In the genomic region with DNA sequence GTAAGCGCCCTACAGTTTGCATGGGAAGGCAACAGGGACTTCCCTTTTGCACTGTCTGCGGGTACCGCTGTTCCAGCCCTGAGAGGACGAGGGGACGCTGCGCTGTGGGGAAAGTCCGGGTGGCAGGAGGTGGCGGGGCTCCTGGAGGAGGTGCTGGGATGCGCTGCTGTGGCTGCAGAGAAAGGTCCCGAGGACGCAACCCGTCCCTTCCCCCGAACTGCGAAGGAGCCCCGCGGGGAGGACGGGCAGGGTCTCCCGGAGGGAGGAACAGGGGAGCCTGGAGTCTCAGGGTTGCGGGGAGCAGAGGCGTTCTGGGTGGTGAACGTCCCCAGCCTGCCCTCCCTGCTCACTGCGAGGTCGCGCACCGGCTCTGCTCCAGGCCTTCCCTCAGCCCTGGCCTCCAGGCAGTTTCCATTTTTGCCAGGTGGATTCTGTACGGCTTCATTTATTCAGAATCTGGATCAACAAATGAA, we compare ENCODE assay signal across 1 cellular context.
A peak's percentile ranks its signal among the peaks of the same experiment; 100 is the strongest.
TF ChIP-seq lines count a peak whose summit lies in the region.

No MANE protein-coding gene starts in this region.

TF ChIP-seq in GM12878, 131 proteins besides CTCF, POLR2A, EP300 and RAD21 (continued from another document):
- no peak for TF ChIP-seq SMC3 (IDR thresholded peaks at IDR 0.05; ENCODE audit: borderline replicate concordance, low read length)
- no peak for TF ChIP-seq NBN (IDR thresholded peaks at IDR 0.05)
- no peak for TF ChIP-seq ATF7 (IDR thresholded peaks at IDR 0.05; ENCODE audit: low read depth)
- peak; percentile 62 for TF ChIP-seq IKZF1 (conservative IDR thresholded peaks at IDR 0.05)
- TF ChIP-seq SPI1 (IDR thresholded peaks at IDR 0.05; ENCODE audit: borderline replicate concordance, insufficient read depth, low read depth, low read length) = peak; percentile 48; the same call in 1 of the 2 replicates
- no peak for TF ChIP-seq ZNF274 (IDR thresholded peaks at IDR 0.05; ENCODE audit: insufficient read depth, insufficient read length)
- TF ChIP-seq RUNX3 (IDR thresholded peaks at IDR 0.05; ENCODE audit: low read length) = 0 out of 2 replicates have a peak, but pooled peaks have one; percentile 30
- TF ChIP-seq, protein P1, sequence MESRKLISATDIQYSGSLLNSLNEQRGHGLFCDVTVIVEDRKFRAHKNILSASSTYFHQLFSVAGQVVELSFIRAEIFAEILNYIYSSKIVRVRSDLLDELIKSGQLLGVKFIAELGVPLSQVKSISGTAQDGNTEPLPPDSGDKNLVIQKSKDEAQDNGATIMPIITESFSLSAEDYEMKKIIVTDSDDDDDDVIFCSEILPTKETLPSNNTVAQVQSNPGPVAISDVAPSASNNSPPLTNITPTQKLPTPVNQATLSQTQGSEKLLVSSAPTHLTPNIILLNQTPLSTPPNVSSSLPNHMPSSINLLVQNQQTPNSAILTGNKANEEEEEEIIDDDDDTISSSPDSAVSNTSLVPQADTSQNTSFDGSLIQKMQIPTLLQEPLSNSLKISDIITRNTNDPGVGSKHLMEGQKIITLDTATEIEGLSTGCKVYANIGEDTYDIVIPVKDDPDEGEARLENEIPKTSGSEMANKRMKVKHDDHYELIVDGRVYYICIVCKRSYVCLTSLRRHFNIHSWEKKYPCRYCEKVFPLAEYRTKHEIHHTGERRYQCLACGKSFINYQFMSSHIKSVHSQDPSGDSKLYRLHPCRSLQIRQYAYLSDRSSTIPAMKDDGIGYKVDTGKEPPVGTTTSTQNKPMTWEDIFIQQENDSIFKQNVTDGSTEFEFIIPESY (IDR thresholded peaks at IDR 0.05) = no peak
- TF ChIP-seq ZNF592 (IDR thresholded peaks at IDR 0.05) = no peak
- TF ChIP-seq CREB1 (IDR thresholded peaks at IDR 0.05; ENCODE audit: low read depth) = no peak
- no peak for TF ChIP-seq PML (IDR thresholded peaks at IDR 0.05; ENCODE audit: low read length)
- TF ChIP-seq IKZF2 (IDR thresholded peaks at IDR 0.05) = peak; percentile 27 to 63; a peak in 2 of 4 replicates
- no peak for TF ChIP-seq NR2C1 (IDR thresholded peaks at IDR 0.05)
